1 cellular context compared by ENCODE assay signal in genomic region chr2:96052632-96053031, GRCh38. TPM values are rescaled to one million over a fixed set of nuclear protein-coding genes. Genes with fewer than 3 reads are reported as not detected.
"Had no signal": no experiment of that assay in that cellular context is flagged by ENCODE, and none has a peak within 500 bp of the region (broad histone marks: within the 10 kb centered on the region; RNA-seq: fewer than 3 reads in every experiment).

No MANE protein-coding gene starts in this region.

RNA-seq across cellular contexts. Expression of gene GPAT2, which starts 17.9 kb away (rescaled TPM):
- total RNA-seq: chondrocyte had no signal
